Comparison of ENCODE assay signal across 1 cellular context in the genomic region with DNA sequence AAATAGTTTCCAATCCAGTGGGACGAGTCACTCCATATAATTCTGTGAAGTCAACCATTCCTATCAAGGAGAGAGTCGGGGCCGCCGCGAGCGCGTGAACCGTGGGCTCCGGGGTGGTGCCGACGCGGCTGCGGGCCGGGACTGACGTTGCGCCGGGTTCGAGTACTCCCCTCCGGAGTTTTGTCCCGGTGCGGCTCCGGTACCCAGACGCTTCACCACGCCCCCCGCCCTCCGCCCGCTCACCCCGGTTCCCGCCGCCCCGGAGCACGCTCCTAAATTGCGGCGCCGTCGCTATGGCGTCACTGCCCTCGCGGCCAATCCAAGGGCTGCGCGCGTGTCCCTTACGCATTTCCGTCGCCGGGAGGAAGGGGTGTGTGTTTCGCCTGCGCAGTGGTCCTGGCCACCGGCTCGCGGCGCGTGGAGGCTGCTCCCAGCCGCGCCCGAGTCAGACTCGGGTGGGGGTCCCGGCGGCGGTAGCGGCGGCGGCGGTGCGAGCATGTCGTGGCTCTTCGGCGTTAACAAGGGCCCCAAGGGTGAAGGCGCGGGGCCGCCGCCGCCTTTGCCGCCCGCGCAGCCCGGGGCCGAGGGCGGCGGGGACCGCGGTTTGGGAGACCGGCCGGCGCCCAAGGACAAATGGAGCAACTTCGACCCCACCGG.
A peak's percentile ranks its signal among the peaks of the same experiment; 100 is the strongest.
TF ChIP-seq lines count a peak whose summit lies in the region.

A gene with protein sequence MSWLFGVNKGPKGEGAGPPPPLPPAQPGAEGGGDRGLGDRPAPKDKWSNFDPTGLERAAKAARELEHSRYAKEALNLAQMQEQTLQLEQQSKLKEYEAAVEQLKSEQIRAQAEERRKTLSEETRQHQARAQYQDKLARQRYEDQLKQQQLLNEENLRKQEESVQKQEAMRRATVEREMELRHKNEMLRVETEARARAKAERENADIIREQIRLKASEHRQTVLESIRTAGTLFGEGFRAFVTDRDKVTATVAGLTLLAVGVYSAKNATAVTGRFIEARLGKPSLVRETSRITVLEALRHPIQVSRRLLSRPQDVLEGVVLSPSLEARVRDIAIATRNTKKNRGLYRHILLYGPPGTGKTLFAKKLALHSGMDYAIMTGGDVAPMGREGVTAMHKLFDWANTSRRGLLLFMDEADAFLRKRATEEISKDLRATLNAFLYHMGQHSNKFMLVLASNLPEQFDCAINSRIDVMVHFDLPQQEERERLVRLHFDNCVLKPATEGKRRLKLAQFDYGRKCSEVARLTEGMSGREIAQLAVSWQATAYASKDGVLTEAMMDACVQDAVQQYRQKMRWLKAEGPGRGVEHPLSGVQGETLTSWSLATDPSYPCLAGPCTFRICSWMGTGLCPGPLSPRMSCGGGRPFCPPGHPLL (plus strand): TSS at position 377 of the 657 bp plus-strand sequence. CDS start 120 bp downstream, at position 497.

TF ChIP-seq in K562, 482 proteins besides CTCF, POLR2A, EP300 and RAD21 (continued from another document and continues in another):
- TF ChIP-seq, protein P1, sequence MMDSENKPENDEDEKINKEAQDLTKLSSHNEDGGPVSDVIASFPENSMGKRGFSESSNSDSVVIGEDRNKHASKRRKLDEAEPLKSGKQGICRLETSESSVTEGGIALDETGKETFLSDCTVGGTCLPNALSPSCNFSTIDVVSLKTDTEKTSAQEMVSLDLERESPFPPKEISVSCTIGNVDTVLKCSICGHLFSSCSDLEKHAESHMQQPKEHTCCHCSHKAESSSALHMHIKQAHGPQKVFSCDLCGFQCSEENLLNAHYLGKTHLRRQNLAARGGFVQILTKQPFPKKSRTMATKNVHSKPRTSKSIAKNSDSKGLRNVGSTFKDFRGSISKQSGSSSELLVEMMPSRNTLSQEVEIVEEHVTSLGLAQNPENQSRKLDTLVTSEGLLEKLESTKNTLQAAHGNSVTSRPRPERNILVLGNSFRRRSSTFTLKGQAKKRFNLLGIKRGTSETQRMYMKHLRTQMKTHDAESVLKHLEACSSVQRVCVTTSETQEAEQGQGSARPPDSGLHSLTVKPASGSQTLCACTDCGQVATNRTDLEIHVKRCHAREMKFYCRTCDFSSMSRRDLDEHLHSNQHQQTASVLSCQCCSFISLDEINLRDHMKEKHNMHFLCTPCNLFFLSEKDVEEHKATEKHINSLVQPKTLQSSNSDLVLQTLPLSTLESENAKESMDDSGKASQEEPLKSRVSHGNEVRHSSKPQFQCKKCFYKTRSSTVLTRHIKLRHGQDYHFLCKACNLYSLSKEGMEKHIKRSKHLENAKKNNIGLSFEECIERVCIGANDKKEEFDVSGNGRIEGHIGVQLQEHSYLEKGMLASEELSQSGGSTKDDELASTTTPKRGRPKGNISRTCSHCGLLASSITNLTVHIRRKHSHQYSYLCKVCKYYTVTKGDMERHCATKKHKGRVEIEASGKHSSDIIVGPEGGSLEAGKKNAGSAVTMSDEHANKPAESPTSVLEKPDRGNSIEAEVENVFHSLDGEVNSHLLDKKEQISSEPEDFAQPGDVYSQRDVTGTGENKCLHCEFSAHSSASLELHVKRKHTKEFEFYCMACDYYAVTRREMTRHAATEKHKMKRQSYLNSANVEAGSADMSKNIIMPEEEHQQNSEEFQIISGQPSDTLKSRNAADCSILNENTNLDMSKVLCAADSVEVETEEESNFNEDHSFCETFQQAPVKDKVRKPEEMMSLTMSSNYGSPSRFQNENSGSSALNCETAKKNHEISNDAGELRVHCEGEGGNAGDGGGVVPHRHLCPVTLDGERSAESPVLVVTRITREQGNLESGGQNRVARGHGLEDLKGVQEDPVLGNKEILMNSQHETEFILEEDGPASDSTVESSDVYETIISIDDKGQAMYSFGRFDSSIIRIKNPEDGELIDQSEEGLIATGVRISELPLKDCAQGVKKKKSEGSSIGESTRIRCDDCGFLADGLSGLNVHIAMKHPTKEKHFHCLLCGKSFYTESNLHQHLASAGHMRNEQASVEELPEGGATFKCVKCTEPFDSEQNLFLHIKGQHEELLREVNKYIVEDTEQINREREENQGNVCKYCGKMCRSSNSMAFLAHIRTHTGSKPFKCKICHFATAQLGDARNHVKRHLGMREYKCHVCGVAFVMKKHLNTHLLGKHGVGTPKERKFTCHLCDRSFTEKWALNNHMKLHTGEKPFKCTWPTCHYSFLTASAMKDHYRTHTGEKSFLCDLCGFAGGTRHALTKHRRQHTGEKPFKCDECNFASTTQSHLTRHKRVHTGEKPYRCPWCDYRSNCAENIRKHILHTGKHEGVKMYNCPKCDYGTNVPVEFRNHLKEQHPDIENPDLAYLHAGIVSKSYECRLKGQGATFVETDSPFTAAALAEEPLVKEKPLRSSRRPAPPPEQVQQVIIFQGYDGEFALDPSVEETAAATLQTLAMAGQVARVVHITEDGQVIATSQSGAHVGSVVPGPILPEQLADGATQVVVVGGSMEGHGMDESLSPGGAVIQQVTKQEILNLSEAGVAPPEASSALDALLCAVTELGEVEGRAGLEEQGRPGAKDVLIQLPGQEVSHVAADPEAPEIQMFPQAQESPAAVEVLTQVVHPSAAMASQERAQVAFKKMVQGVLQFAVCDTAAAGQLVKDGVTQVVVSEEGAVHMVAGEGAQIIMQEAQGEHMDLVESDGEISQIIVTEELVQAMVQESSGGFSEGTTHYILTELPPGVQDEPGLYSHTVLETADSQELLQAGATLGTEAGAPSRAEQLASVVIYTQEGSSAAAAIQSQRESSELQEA (IDR thresholded peaks at IDR 0.05; ENCODE audit: low read depth) = peak; percentile 93
- no peak for TF ChIP-seq ZNF445 (CRISPR knock-in tag; IDR thresholded peaks at IDR 0.05; ENCODE audit: low read depth)
- TF ChIP-seq EZH2 (IDR thresholded peaks at IDR 0.05; ENCODE audit: borderline replicate concordance, low read depth, low read length) = no peak
- TF ChIP-seq TEAD1 (CRISPR knock-in tag; IDR thresholded peaks at IDR 0.05) = peak in 1 of 2 experiments; percentile 61; a peak in 1 of 4 replicates
- no peak for TF ChIP-seq KAT8 (IDR thresholded peaks at IDR 0.05; ENCODE audit: low read depth)
- peak; percentile 92 for TF ChIP-seq RBBP5 (IDR thresholded peaks at IDR 0.05; ENCODE audit: borderline replicate concordance, insufficient read depth, low read length, poor library complexity, severe bottlenecking)
- TF ChIP-seq ZNF785 (CRISPR knock-in tag; IDR thresholded peaks at IDR 0.05) = no peak
- TF ChIP-seq TCF7L2 (IDR thresholded peaks at IDR 0.05; ENCODE audit: low read depth, low read length) = no peak
- TF ChIP-seq SPI1 (IDR thresholded peaks at IDR 0.05; ENCODE audit: borderline replicate concordance, low read depth, low read length) = peak; percentile 51; the same call in 1 of the 2 replicates
- TF ChIP-seq, protein P2, sequence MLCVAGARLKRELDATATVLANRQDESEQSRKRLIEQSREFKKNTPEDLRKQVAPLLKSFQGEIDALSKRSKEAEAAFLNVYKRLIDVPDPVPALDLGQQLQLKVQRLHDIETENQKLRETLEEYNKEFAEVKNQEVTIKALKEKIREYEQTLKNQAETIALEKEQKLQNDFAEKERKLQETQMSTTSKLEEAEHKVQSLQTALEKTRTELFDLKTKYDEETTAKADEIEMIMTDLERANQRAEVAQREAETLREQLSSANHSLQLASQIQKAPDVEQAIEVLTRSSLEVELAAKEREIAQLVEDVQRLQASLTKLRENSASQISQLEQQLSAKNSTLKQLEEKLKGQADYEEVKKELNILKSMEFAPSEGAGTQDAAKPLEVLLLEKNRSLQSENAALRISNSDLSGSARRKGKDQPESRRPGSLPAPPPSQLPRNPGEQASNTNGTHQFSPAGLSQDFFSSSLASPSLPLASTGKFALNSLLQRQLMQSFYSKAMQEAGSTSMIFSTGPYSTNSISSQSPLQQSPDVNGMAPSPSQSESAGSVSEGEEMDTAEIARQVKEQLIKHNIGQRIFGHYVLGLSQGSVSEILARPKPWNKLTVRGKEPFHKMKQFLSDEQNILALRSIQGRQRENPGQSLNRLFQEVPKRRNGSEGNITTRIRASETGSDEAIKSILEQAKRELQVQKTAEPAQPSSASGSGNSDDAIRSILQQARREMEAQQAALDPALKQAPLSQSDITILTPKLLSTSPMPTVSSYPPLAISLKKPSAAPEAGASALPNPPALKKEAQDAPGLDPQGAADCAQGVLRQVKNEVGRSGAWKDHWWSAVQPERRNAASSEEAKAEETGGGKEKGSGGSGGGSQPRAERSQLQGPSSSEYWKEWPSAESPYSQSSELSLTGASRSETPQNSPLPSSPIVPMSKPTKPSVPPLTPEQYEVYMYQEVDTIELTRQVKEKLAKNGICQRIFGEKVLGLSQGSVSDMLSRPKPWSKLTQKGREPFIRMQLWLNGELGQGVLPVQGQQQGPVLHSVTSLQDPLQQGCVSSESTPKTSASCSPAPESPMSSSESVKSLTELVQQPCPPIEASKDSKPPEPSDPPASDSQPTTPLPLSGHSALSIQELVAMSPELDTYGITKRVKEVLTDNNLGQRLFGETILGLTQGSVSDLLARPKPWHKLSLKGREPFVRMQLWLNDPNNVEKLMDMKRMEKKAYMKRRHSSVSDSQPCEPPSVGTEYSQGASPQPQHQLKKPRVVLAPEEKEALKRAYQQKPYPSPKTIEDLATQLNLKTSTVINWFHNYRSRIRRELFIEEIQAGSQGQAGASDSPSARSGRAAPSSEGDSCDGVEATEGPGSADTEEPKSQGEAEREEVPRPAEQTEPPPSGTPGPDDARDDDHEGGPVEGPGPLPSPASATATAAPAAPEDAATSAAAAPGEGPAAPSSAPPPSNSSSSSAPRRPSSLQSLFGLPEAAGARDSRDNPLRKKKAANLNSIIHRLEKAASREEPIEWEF (CRISPR knock-in tag; IDR thresholded peaks at IDR 0.05) = no peak
- TF ChIP-seq, protein P3, sequence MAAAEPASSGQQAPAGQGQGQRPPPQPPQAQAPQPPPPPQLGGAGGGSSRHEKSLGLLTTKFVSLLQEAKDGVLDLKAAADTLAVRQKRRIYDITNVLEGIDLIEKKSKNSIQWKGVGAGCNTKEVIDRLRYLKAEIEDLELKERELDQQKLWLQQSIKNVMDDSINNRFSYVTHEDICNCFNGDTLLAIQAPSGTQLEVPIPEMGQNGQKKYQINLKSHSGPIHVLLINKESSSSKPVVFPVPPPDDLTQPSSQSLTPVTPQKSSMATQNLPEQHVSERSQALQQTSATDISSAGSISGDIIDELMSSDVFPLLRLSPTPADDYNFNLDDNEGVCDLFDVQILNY (CRISPR knock-in tag; IDR thresholded peaks at IDR 0.05) = no peak
- TF ChIP-seq, protein P4, sequence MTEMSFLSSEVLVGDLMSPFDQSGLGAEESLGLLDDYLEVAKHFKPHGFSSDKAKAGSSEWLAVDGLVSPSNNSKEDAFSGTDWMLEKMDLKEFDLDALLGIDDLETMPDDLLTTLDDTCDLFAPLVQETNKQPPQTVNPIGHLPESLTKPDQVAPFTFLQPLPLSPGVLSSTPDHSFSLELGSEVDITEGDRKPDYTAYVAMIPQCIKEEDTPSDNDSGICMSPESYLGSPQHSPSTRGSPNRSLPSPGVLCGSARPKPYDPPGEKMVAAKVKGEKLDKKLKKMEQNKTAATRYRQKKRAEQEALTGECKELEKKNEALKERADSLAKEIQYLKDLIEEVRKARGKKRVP (CRISPR knock-in tag; IDR thresholded peaks at IDR 0.05) = no peak
- TF ChIP-seq HDAC3 (IDR thresholded peaks at IDR 0.05; ENCODE audit: borderline replicate concordance, partially characterized antibody) = no peak
- TF ChIP-seq, protein P5, sequence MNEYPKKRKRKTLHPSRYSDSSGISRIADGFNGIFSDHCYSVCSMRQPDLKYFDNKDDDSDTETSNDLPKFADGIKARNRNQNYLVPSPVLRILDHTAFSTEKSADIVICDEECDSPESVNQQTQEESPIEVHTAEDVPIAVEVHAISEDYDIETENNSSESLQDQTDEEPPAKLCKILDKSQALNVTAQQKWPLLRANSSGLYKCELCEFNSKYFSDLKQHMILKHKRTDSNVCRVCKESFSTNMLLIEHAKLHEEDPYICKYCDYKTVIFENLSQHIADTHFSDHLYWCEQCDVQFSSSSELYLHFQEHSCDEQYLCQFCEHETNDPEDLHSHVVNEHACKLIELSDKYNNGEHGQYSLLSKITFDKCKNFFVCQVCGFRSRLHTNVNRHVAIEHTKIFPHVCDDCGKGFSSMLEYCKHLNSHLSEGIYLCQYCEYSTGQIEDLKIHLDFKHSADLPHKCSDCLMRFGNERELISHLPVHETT (CRISPR knock-in tag; conservative IDR thresholded peaks at IDR 0.05 in 1 of 2, IDR thresholded peaks at IDR 0.05 in 1 of 2) = peak in 1 of 2 experiments; percentile 100; a peak in 2 of 4 replicates
- TF ChIP-seq TEAD2 (tag; IDR thresholded peaks at IDR 0.05) = no peak
- no peak for TF ChIP-seq ZNF165 (CRISPR knock-in tag; IDR thresholded peaks at IDR 0.05; ENCODE audit: borderline replicate concordance)
- TF ChIP-seq ZBTB8A (IDR thresholded peaks at IDR 0.05; ENCODE audit: partially characterized antibody) = no peak
- no peak for TF ChIP-seq ZNF324 (CRISPR knock-in tag; IDR thresholded peaks at IDR 0.05)
- TF ChIP-seq, protein P6, sequence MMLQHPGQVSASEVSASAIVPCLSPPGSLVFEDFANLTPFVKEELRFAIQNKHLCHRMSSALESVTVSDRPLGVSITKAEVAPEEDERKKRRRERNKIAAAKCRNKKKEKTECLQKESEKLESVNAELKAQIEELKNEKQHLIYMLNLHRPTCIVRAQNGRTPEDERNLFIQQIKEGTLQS (IDR thresholded peaks at IDR 0.05) = no peak
- TF ChIP-seq, protein P6 (CRISPR knock-in tag; conservative IDR thresholded peaks at IDR 0.05) = no peak; the same call in 1 of the 2 replicates
- TF ChIP-seq MCM2 (IDR thresholded peaks at IDR 0.05; ENCODE audit: low read depth) = no peak
- no peak for TF ChIP-seq RAD51 (IDR thresholded peaks at IDR 0.05; ENCODE audit: borderline replicate concordance, low read depth)
- TF ChIP-seq, protein P7, sequence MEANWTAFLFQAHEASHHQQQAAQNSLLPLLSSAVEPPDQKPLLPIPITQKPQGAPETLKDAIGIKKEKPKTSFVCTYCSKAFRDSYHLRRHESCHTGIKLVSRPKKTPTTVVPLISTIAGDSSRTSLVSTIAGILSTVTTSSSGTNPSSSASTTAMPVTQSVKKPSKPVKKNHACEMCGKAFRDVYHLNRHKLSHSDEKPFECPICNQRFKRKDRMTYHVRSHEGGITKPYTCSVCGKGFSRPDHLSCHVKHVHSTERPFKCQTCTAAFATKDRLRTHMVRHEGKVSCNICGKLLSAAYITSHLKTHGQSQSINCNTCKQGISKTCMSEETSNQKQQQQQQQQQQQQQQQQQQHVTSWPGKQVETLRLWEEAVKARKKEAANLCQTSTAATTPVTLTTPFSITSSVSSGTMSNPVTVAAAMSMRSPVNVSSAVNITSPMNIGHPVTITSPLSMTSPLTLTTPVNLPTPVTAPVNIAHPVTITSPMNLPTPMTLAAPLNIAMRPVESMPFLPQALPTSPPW (CRISPR knock-in tag; IDR thresholded peaks at IDR 0.05) = peak; percentile 93
- TF ChIP-seq, protein P8, sequence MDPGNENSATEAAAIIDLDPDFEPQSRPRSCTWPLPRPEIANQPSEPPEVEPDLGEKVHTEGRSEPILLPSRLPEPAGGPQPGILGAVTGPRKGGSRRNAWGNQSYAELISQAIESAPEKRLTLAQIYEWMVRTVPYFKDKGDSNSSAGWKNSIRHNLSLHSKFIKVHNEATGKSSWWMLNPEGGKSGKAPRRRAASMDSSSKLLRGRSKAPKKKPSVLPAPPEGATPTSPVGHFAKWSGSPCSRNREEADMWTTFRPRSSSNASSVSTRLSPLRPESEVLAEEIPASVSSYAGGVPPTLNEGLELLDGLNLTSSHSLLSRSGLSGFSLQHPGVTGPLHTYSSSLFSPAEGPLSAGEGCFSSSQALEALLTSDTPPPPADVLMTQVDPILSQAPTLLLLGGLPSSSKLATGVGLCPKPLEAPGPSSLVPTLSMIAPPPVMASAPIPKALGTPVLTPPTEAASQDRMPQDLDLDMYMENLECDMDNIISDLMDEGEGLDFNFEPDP (CRISPR knock-in tag; IDR thresholded peaks at IDR 0.05) = no peak
- peak; percentile 88 for TF ChIP-seq SAFB (IDR thresholded peaks at IDR 0.05; ENCODE audit: borderline replicate concordance, low read depth, low read length)
- no peak for TF ChIP-seq FOXK1 (CRISPR knock-in tag; IDR thresholded peaks at IDR 0.05; ENCODE audit: borderline replicate concordance)
- peak; percentile 64 for TF ChIP-seq POLR2AphosphoS5 (IDR thresholded peaks at IDR 0.05; ENCODE audit: control insufficient read depth, insufficient read depth, low read depth, low read length)
- no peak for TF ChIP-seq TCF7 (IDR thresholded peaks at IDR 0.05; ENCODE audit: borderline replicate concordance)
